Comparison of ENCODE assay signal across 1 cellular context in the genomic region with DNA sequence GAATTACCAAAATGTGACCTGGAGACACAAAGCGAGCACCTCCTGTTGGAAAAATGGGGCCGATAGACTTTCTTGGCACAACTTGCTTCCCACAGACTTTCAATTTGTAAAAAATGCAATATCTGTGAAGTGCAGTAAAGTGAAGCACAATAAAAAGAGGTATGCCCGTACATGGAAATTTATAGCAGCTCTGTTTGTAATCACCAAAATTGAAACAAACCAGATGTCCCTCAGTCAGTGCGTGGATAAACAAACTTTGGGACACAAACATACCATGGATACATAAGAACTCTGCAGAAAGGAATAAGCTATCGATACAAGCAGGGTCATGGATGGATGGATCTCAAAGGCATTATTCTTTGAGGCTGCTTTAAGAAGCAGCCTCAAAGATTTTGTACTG.
TF ChIP-seq lines count a peak whose summit lies in the region.

No MANE protein-coding gene starts in this region.

TF ChIP-seq in IMR-90, 13 proteins besides CTCF, POLR2A, EP300 and RAD21 (continued from another document):
- TF ChIP-seq, protein P1, sequence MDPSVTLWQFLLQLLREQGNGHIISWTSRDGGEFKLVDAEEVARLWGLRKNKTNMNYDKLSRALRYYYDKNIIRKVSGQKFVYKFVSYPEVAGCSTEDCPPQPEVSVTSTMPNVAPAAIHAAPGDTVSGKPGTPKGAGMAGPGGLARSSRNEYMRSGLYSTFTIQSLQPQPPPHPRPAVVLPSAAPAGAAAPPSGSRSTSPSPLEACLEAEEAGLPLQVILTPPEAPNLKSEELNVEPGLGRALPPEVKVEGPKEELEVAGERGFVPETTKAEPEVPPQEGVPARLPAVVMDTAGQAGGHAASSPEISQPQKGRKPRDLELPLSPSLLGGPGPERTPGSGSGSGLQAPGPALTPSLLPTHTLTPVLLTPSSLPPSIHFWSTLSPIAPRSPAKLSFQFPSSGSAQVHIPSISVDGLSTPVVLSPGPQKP (IDR thresholded peaks at IDR 0.05; ENCODE audit: borderline replicate concordance, low read depth, low read length), result no peak
- no peak for TF ChIP-seq MAFK (IDR thresholded peaks at IDR 0.05; ENCODE audit: low read depth, low read length)
TF ChIP-seq in IMR-90: peak in this region for 0.
